ENCODE assay signal across 16 cellular contexts in the genomic region with DNA sequence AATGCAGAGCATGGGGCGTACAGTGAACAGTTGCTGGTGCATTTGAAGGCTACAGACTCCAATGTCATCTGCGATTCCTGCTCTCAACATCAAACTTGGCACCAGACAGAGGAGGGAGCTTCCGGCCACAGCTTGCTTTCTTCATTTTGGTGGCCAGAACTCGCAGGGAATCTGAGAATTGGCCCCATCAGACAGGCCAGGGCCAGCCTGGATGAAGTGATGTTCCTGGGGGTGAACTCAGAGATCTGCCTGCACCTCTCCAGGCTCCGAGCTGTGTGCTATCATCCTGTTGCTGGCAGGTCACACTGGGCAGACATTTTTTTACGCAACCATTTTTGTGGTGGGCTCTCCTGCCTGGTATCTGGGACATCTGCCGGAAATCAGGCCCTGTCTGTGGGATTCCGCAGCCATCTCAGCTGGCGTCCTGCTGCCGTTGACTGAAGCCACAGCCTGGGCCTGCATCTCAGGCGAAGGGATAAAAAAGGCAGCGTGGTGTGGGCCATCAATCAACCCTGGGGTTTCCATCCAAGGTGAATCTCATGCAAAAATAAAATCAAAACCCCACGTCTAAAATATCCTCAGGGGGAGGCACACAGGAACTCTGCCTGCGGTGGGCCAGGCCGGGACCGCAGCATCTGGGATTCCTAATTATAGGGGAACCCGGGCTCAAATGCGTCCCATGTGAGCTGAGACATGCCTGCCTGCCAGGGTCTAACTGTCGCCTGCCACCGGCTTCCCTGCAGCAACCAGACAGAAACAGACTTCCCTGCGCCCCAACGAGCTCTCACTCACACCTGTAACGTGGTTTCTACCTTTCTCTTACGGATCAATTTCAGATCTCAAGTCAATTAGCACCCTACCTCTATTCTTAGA.
"Had no signal": no experiment of that assay in that cellular context is flagged by ENCODE, and none has a peak within 500 bp of the region (broad histone marks: within the 10 kb centered on the region; RNA-seq: fewer than 3 reads in every experiment).

No MANE protein-coding gene starts in this region.

- H3K9me3 ChIP-seq: esophagus squamous epithelium, neutrophil, right atrium auricular region, tibial artery had no signal

- ATAC-seq: activated CD4-positive, CD25-positive, alpha-beta regulatory T cell treated with anti-CD3 and anti-CD28 coated beads, Interleukin-2, amount 50 U/mL, for 24 hours; foreskin keratinocyte; left lobe of liver; naive thymus-derived CD4-positive, alpha-beta T cell had no signal

- H3K4me1 ChIP-seq: right atrium auricular region had no signal

- H3K4me3 Mint-ChIP-seq: activated naive CD8-positive, alpha-beta T cell; naive thymus-derived CD4-positive, alpha-beta T cell had no signal

- DNase-seq: activated effector memory CD4-positive, alpha-beta T cell treated with anti-CD3 and anti-CD28 coated beads, Interleukin-2, amount 50 U/mL, for 16 hours; activated T-cell treated with anti-CD3 and anti-CD28 coated beads, Interleukin-2, amount 50 U/mL, for 1 hour; esophagus squamous epithelium; foreskin keratinocyte; head of caudate nucleus; mammary epithelial cell; naive thymus-derived CD4-positive, alpha-beta T cell; posterior cingulate gyrus; small intestine; tibial artery had no signal

- H3K27ac ChIP-seq: foreskin keratinocyte, neutrophil, right atrium auricular region, tibial artery had no signal

- H3K27me3 ChIP-seq: dorsolateral prefrontal cortex, esophagus squamous epithelium, foreskin keratinocyte, neutrophil, right atrium auricular region, tibial artery had no signal

- H3K36me3 Mint-ChIP-seq: activated naive CD8-positive, alpha-beta T cell; naive thymus-derived CD4-positive, alpha-beta T cell had no signal

- H3K4me3 ChIP-seq: dorsolateral prefrontal cortex, esophagus squamous epithelium, right atrium auricular region, tibial artery had no signal

- H3K9me3 Mint-ChIP-seq: naive thymus-derived CD4-positive, alpha-beta T cell had no signal

- H3K36me3 ChIP-seq: esophagus squamous epithelium, neutrophil, right atrium auricular region, tibial artery had no signal

- H3K27ac Mint-ChIP-seq: activated naive CD8-positive, alpha-beta T cell had no signal
